In the genomic region with DNA sequence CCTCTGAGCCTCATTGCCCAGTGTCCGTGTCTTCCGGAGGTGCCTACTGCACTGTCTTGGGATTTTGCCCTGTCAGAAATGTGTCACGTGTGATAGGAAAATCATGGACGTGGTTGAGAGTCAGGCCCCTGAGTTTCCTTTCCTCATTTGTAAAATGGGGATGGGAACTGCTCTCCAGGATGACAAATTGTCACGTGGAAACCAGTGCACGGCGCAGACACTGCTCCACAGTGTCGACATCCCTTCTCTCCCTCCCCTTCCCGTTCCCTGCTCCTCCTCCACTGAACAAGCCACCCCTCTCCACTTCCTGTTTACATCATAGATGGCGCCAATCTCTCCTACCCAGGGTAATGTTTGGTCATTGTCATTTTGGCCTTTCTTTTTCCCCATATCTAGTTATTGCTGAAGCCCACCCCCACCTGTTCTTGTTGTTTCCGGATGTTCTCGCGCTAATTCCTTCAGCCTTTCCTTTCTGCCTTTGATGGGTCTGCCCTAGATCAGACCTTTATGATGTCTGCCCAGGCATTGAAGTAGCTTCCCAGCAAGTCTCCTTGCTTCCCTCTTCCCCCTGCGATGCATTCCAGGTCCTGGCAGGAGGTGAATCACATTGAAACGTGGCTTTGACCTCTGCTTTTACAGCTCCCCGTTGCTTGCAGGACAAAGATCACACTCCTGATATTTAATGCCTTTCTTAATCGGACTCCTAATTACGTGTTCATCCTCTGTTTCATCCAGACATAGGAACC, we compare ENCODE assay signal across 12 cellular contexts.
A peak's percentile ranks its signal among the peaks of the same experiment; 100 is the strongest.
DNase-seq lines count a peak whose midpoint lies in the region; ATAC-seq, FAIRE-seq and TF ChIP-seq lines count a peak whose summit lies in the region.
"Had no signal": no experiment of that assay in that cellular context is flagged by ENCODE, and none has a peak within 500 bp of the region (broad histone marks: within the 10 kb centered on the region; RNA-seq: fewer than 3 reads in every experiment).

No MANE protein-coding gene starts in this region.

- no peak overlapping the region for H2BK5ac ChIP-seq in neuronal stem cell (ENCODE audit: low read length)

- no peak overlapping the region for H3K23ac ChIP-seq in neuronal stem cell (ENCODE audit: low read depth, low read length, poor library complexity)

- no peak for FAIRE-seq in pancreas (lab: Jason Lieb, UNC)

- intact Hi-C loops in right cardiac atrium (cut with DNase I): no loop called here
- intact Hi-C loops in pancreas (cut with DNase I): no loop called here

- no peak overlapping the region for H3K4ac ChIP-seq in neuronal stem cell (ENCODE audit: low read length)

- no peak overlapping the region for H3K18ac ChIP-seq in neuronal stem cell (ENCODE audit: low read length)

- H3K79me1 ChIP-seq in neuronal stem cell (ENCODE audit: low read depth, low read length): peaks cover 3% of the 10 kb centered on the region

- ATAC-seq in right cardiac atrium: peak; percentile 84 to 91
- peak in 3 of 4 donors; percentile 43 to 85 (median 82) for ATAC-seq in pancreas
- no peak for ATAC-seq in GM19395 (IDR thresholded peaks at IDR 0.05; ENCODE audit: unreplicated experiment)

- TF ChIP-seq CTCF in WERI-Rb-1 (IDR thresholded peaks at IDR 0.05; ENCODE audit: low read depth, low read length) (no peak), pancreas (IDR thresholded peaks at IDR 0.05) (no peak)

- H2BK12ac ChIP-seq in neuronal stem cell (ENCODE audit: low read length): no peak overlapping the region

- no peak overlapping the region for H2AFZ ChIP-seq in neuronal stem cell (ENCODE audit: low read length)

- H2AK5ac ChIP-seq in neuronal stem cell (ENCODE audit: low read depth, low read length): no peak overlapping the region

- H3K27me3 ChIP-seq in WERI-Rb-1 (ENCODE audit: insufficient read depth, low read depth, severe bottlenecking) (no peaks in the 10 kb centered on the region), right cardiac atrium (ENCODE audit: control insufficient read depth, insufficient read depth) (no peaks in the 10 kb centered on the region), pancreas (no peaks in the 10 kb centered on the region), neuronal stem cell (ENCODE audit: control insufficient read depth in 3 of 3, insufficient read depth in 3 of 3, low read depth in 1 of 3, low read length in 3 of 3) (no peaks in the 10 kb centered on the region)

- H4K91ac ChIP-seq in neuronal stem cell (ENCODE audit: low read depth, low read length, poor library complexity): no peak overlapping the region

- WGBS in right cardiac atrium: 58% methylated on average over 18 of the region's 18 CpGs
- WGBS in pancreas, 2 donors: 87% methylated on average over 18 of the region's 18 CpGs
- no CpG with 5 or more reads among the region's 18 CpGs for WGBS in neuronal stem cell (ENCODE audit: extremely low coverage in 2 of 2, insufficient read length in 2 of 2, insufficient replicate concordance in 1 of 2), 2 donors

- DNase-seq in H4 (ENCODE audit: low spot score) (peak; percentile 83), WERI-Rb-1 (peak; percentile 61), right cardiac atrium (peak; percentile 52 to 78 (median 76)), pancreas (peak in 1 of 6 donors; percentile 52), dedifferentiated amniotic fluid mesenchymal stem cell (ENCODE audit: extremely low spot score) (no peak), neuronal stem cell (ENCODE audit: low spot score) (no peak), AML-193 (lab: John Stamatoyannopoulos, UW) (no peak)
- DNase-seq: CD4-positive, CD25-positive, alpha-beta regulatory T cell; NCI-H446 treated with DMSO at 0.1 percent for 48 hours had no signal

- no peak overlapping the region for H3K9ac ChIP-seq in neuronal stem cell (ENCODE audit: low read depth, low read length, poor library complexity)

- no peaks in the 10 kb centered on the region for H3K9me3 ChIP-seq in WERI-Rb-1 (ENCODE audit: severe bottlenecking)
- no peaks in the 10 kb centered on the region for H3K9me3 ChIP-seq in right cardiac atrium (ENCODE audit: control insufficient read depth, low read length)
- H3K9me3 ChIP-seq in pancreas: no peaks in the 10 kb centered on the region
- peaks cover 2 to 8% of the 10 kb centered on the region in 2 donors for H3K9me3 ChIP-seq in neuronal stem cell (replicated peaks in 1 of 2; ENCODE audit: control insufficient read depth in 2 of 2, insufficient read depth in 1 of 2, low read depth in 1 of 2, low read length in 2 of 2)
- H3K9me3 ChIP-seq: prostate gland had no signal

- H3K27ac ChIP-seq in WERI-Rb-1: peak overlapping the region; percentile 69
- no peak overlapping the region for H3K27ac ChIP-seq in right cardiac atrium (ENCODE audit: low read length)
- H3K27ac ChIP-seq in pancreas: peak overlapping the region in 1 of 4 donors; percentile 9
- H3K27ac ChIP-seq in neuronal stem cell (replicated peaks; ENCODE audit: low read length): no peak overlapping the region
- H3K27ac ChIP-seq: prostate gland had no signal

- H4K8ac ChIP-seq in neuronal stem cell (ENCODE audit: low read depth, low read length): no peak overlapping the region

- H2BK120ac ChIP-seq in neuronal stem cell (ENCODE audit: low read depth, low read length): no peak overlapping the region

- H3K14ac ChIP-seq in neuronal stem cell (ENCODE audit: low read length): no peak overlapping the region

- H3K4me1 ChIP-seq in right cardiac atrium (ENCODE audit: control insufficient read depth, insufficient read depth, low read length) (no peaks in the 10 kb centered on the region), pancreas (no peaks in the 10 kb centered on the region), neuronal stem cell (ENCODE audit: control insufficient read depth in 2 of 2, insufficient read depth in 1 of 2, low read depth in 1 of 2, low read length in 2 of 2) (peaks cover 0 to 2% of the 10 kb centered on the region in 2 donors)
- H3K4me1 ChIP-seq: prostate gland had no signal

- no peak overlapping the region for H3K4me2 ChIP-seq in neuronal stem cell (ENCODE audit: insufficient read depth, low read length, poor library complexity, severe bottlenecking)

- H3K36me3 ChIP-seq in WERI-Rb-1 (no peaks in the 10 kb centered on the region; the same call in 1 of the 2 replicates), pancreas (no peaks in the 10 kb centered on the region), neuronal stem cell (replicated peaks in 1 of 2; ENCODE audit: control insufficient read depth in 2 of 2, insufficient read depth in 2 of 2, low read length in 2 of 2) (peaks cover 0 to 8% of the 10 kb centered on the region in 2 donors)
- H3K36me3 ChIP-seq: prostate gland had no signal

- no peak overlapping the region for H2BK15ac ChIP-seq in neuronal stem cell (ENCODE audit: low read length)

- H3K4me3 ChIP-seq in WERI-Rb-1 (ENCODE audit: low read depth, low read length) (peak overlapping the region; percentile 46), right cardiac atrium (ENCODE audit: low read length) (no peak overlapping the region), pancreas (no peak overlapping the region), neuronal stem cell (ENCODE audit: low read length in 2 of 2) (no peak overlapping the region)
- H3K4me3 ChIP-seq: coronary artery, prostate gland had no signal

Comparison
In these comparisons a context has a peak if more than half of its experiments do, and no peak if none do; other contexts are left out.
1. DNase-seq: peak in H4 (single experiment), WERI-Rb-1 (single experiment) and right cardiac atrium (3 of 3); none in dedifferentiated amniotic fluid mesenchymal stem cell (single experiment), neuronal stem cell (single experiment) and AML-193 (0 of 2).